ENCODE assay signal across 8 cellular contexts in the genomic region with DNA sequence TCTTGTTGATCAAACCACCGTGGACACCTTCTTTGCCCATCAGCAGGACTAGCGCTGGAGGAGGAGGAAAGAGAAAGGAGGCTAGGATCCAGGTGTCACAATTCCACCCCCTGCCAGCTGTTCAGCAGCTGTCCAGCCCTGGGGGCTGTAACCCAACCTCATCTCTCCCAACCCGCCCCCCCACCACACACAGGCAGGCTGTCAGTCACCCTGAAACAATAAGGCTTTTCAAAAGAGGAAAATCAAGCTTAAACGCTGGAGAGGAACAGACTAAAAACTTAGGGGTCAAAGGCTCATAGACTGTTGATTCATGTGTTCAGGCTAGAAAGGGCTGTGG. TPM values are rescaled to one million over a fixed set of nuclear protein-coding genes. Genes with fewer than 3 reads are reported as not detected.
DNase-seq lines count a peak whose midpoint lies in the region; ATAC-seq, FAIRE-seq and TF ChIP-seq lines count a peak whose summit lies in the region.

No MANE protein-coding gene starts in this region.

- H3K4me1 ChIP-seq in HepG2 (ENCODE audit: insufficient read depth, low read length) = peaks cover 44% of the 10 kb centered on the region

- H3K9me3 ChIP-seq in HepG2 (ENCODE audit: low read length) = no peaks in the 10 kb centered on the region

- peaks cover 62% of the 10 kb centered on the region for H3K36me3 Mint-ChIP-seq in activated naive CD4-positive, alpha-beta T cell treated with anti-CD3 and anti-CD28 coated beads, Interleukin-2, amount 10 ng/mL, durations not matched to agents 7 days and 5 days
- H3K36me3 Mint-ChIP-seq in activated naive CD8-positive, alpha-beta T cell treated with anti-CD3 and anti-CD28 coated beads for 36 hours = peaks cover 66% of the 10 kb centered on the region
- peaks cover 17% of the 10 kb centered on the region for H3K36me3 Mint-ChIP-seq in type B pancreatic cell

- no peak for ATAC-seq in HepG2

- peak overlapping the region; percentile 90 to 100 (median 100); a peak in 4 of 6 replicates for H3K4me3 ChIP-seq in HepG2 (replicated peaks in 1 of 3; ENCODE audit: insufficient read depth in 1 of 3, low read depth in 2 of 3, low read length in 3 of 3)

- TF ChIP-seq EP300 in HepG2 (IDR thresholded peaks at IDR 0.05; ENCODE audit: low read depth in 2 of 2, low read length in 2 of 2) = no peak
- no peak for TF ChIP-seq EP300 in HepG2 (CRISPR knock-in tag; IDR thresholded peaks at IDR 0.05; ENCODE audit: borderline replicate concordance)

- peaks cover 33% of the 10 kb centered on the region for H4K20me1 ChIP-seq in HepG2 (ENCODE audit: insufficient read depth, low read length)

- no peak for DNase-seq in activated naive CD4-positive, alpha-beta T cell treated with anti-CD3 and anti-CD28 coated beads, Interleukin-2, amount 10 ng/mL, durations not matched to agents 7 days and 5 days
- DNase-seq in activated naive CD4-positive, alpha-beta T cell (lab: John Stamatoyannopoulos, UW) = no peak
- no peak for DNase-seq in activated naive CD8-positive, alpha-beta T cell treated with anti-CD3 and anti-CD28 coated beads for 36 hours
- DNase-seq in HepG2 (ENCODE audit: low spot score) (no peak), type B pancreatic cell (ENCODE audit: extremely low spot score, unreplicated experiment) (no peak), NCI-H1105 (lab: John Stamatoyannopoulos, UW) (no peak), activated gamma-delta T cell (lab: John Stamatoyannopoulos, UW) (no peak), posterior cingulate gyrus (no peak)

- no peaks in the 10 kb centered on the region for H3K27me3 Mint-ChIP-seq in activated naive CD4-positive, alpha-beta T cell treated with anti-CD3 and anti-CD28 coated beads, Interleukin-2, amount 10 ng/mL, durations not matched to agents 7 days and 5 days
- H3K27me3 Mint-ChIP-seq in activated naive CD8-positive, alpha-beta T cell treated with anti-CD3 and anti-CD28 coated beads for 36 hours = peaks cover 20% of the 10 kb centered on the region
- H3K27me3 Mint-ChIP-seq in type B pancreatic cell = no peaks in the 10 kb centered on the region

- H3K27ac Mint-ChIP-seq in activated naive CD4-positive, alpha-beta T cell treated with anti-CD3 and anti-CD28 coated beads, Interleukin-2, amount 10 ng/mL, durations not matched to agents 7 days and 5 days = peak overlapping the region; percentile 98
- peak overlapping the region; percentile 99 for H3K27ac Mint-ChIP-seq in activated naive CD8-positive, alpha-beta T cell treated with anti-CD3 and anti-CD28 coated beads for 36 hours
- H3K27ac Mint-ChIP-seq in type B pancreatic cell = peak overlapping the region; percentile 97

- peaks cover 57% of the 10 kb centered on the region for H3K79me2 ChIP-seq in HepG2 (ENCODE audit: insufficient read depth, low read length)

- H3K9me3 Mint-ChIP-seq in activated naive CD4-positive, alpha-beta T cell treated with anti-CD3 and anti-CD28 coated beads, Interleukin-2, amount 10 ng/mL, durations not matched to agents 7 days and 5 days = no peaks in the 10 kb centered on the region
- no peaks in the 10 kb centered on the region for H3K9me3 Mint-ChIP-seq in activated naive CD8-positive, alpha-beta T cell treated with anti-CD3 and anti-CD28 coated beads for 36 hours
- no peaks in the 10 kb centered on the region for H3K9me3 Mint-ChIP-seq in type B pancreatic cell

- intact Hi-C loops in HepG2 (cut with micrococcal nuclease; ENCODE audit: unreplicated experiment) (no loop called here), posterior cingulate gyrus (cut with DNase I) (loop anchor here (5.0 kb wide), 1 partner anchor 41 kb away; a partner anchor contains a TSS)

- in situ Hi-C loops in HepG2 (cut with HindIII; ENCODE audit: extremely low pct_ligation_motif_present, low pct_unique_long_range_greater_than_20kb) = no loop called here

- POLR2A ChIA-PET in HepG2 (lab: Yijun Ruan, JAX) = interaction anchor here (1.2 to 10.0 kb wide), 3 partner anchors 21 to 224 kb away, joined by 3 to 273 read pairs (median 6); a partner anchor contains a TSS

- no peak for TF ChIP-seq RAD21 in HepG2 (CRISPR knock-in tag; IDR thresholded peaks at IDR 0.05)

- peak overlapping the region; percentile 96 for H3K4me2 ChIP-seq in HepG2 (ENCODE audit: low read depth, low read length)

- CTCF ChIA-PET in activated naive CD4-positive, alpha-beta T cell treated with anti-CD3 and anti-CD28 coated beads, Interleukin-2, amount 10 ng/mL, durations not matched to agents 7 days and 5 days (lab: Charles Lee) = interaction anchor here (0.7 to 1.7 kb wide), 3 partner anchors 9 to 292 kb away, joined by 3 to 10 read pairs (median 4); a partner anchor contains a TSS
- CTCF ChIA-PET in HepG2 (lab: Yijun Ruan, JAX; ENCODE audit: low intra/inter-chr PET ratio, low total read pairs) = no interaction called here

- H3K4me1 Mint-ChIP-seq in activated naive CD4-positive, alpha-beta T cell treated with anti-CD3 and anti-CD28 coated beads, Interleukin-2, amount 10 ng/mL, durations not matched to agents 7 days and 5 days = peaks cover 53% of the 10 kb centered on the region
- peaks cover 52% of the 10 kb centered on the region for H3K4me1 Mint-ChIP-seq in activated naive CD8-positive, alpha-beta T cell treated with anti-CD3 and anti-CD28 coated beads for 36 hours
- peaks cover 44% of the 10 kb centered on the region for H3K4me1 Mint-ChIP-seq in type B pancreatic cell (ENCODE audit: unreplicated experiment)

- FAIRE-seq in HepG2 (lab: Jason Lieb, UNC) = peak; percentile 39

- H3K36me3 ChIP-seq in HepG2 (replicated peaks in 1 of 2; ENCODE audit: control insufficient read depth in 1 of 2, insufficient read depth in 2 of 2, low read length in 2 of 2) = peaks cover 18 to 37% of the 10 kb centered on the region in 2 experiments

- peak overlapping the region; percentile 92 for H3K4me3 Mint-ChIP-seq in activated naive CD4-positive, alpha-beta T cell treated with anti-CD3 and anti-CD28 coated beads, Interleukin-2, amount 10 ng/mL, durations not matched to agents 7 days and 5 days
- peak overlapping the region; percentile 94 for H3K4me3 Mint-ChIP-seq in activated naive CD8-positive, alpha-beta T cell treated with anti-CD3 and anti-CD28 coated beads for 36 hours
- peak overlapping the region; percentile 96 for H3K4me3 Mint-ChIP-seq in type B pancreatic cell

- no peak overlapping the region for H2AFZ ChIP-seq in HepG2 (ENCODE audit: low read length)

- no TSS peak for BruUV-seq in HepG2 (replicated peaks; lab: Mats Ljungman, UMichigan)

- H3K27me3 ChIP-seq in HepG2 (ENCODE audit: control insufficient read depth in 1 of 2, insufficient read depth in 2 of 2, low read length in 2 of 2) = no peaks in the 10 kb centered on the region; a peak in 1 of 5 replicates

- WGBS in HepG2 (ENCODE audit: low lambda C conversion rate) = 52% methylated on average over 4 of the region's 4 CpGs

- no peak for TF ChIP-seq POLR2A in HepG2 (IDR thresholded peaks at IDR 0.05; ENCODE audit: insufficient read depth in 1 of 2, low read depth in 2 of 2, low read length in 2 of 2)

- H3K9ac ChIP-seq in HepG2 (ENCODE audit: insufficient read depth, low read depth, low read length) = peak overlapping the region; percentile 74

- TF ChIP-seq CTCF in HepG2 (CRISPR knock-in tag; IDR thresholded peaks at IDR 0.05) = no peak
- TF ChIP-seq CTCF in type B pancreatic cell (conservative IDR thresholded peaks at IDR 0.05) = no peak

- H3K27ac ChIP-seq in HepG2 (ENCODE audit: extremely low read length, insufficient read depth, low read length) = peak overlapping the region; percentile 54

RNA-seq across cellular contexts. Expression of a gene that starts 2.4 kb away (rescaled TPM):
- total RNA-seq in activated naive CD8-positive, alpha-beta T cell treated with anti-CD3 and anti-CD28 coated beads for 36 hours = 1,000 to 10,000 TPM; 1,791 to 1,802 TPM
- total RNA-seq in HepG2 (2016; rRNA removed; fragmentation: Illumina TruSeq; extraction: Trizol) (494 and 520 TPM in 2 replicates), type B pancreatic cell (ENCODE audit: low replicate concordance) (404 and 455 TPM in 2 replicates)
- 274 and 364 TPM in 2 replicates for total RNA-seq in HepG2 (2016; cell fraction: cytosol; rRNA removed; fragmentation: Illumina TruSeq; extraction: Trizol; ENCODE audit: low read depth)
- 482 and 502 TPM in 2 replicates for total RNA-seq in HepG2 (2016; cell fraction: insoluble cytoplasmic fraction; rRNA removed; fragmentation: Illumina TruSeq; extraction: Trizol)
- 274 and 390 TPM in 2 replicates for total RNA-seq in HepG2 (2016; cell fraction: membrane; rRNA removed; fragmentation: Illumina TruSeq; extraction: Trizol)
- total RNA-seq in HepG2 (2016; cell fraction: nucleus; rRNA removed; fragmentation: Illumina TruSeq; extraction: Trizol) = 166 and 182 TPM in 2 replicates
- 589 and 613 TPM in 2 replicates for polyA plus RNA-seq in HepG2 (2011; rRNA removed)
- 590 and 702 TPM in 2 replicates for polyA plus RNA-seq in HepG2 (2011; cell fraction: cytosol; rRNA removed)
- 303 and 324 TPM in 2 replicates for polyA plus RNA-seq in HepG2 (2011; cell fraction: nucleus; rRNA removed)
- polyA plus RNA-seq in HepG2 (2012) = 507 and 533 TPM in 2 replicates
- polyA plus RNA-seq in HepG2 (2016; cell fraction: cytosol; fragmentation: Illumina TruSeq; extraction: Trizol; ENCODE audit: low read depth) = 515 and 664 TPM in 2 replicates
- polyA plus RNA-seq in HepG2 (2016; cell fraction: insoluble cytoplasmic fraction; fragmentation: Illumina TruSeq; extraction: Trizol; ENCODE audit: low read depth) = 954 and 1,000 TPM in 2 replicates
- polyA plus RNA-seq in HepG2 (2016; cell fraction: membrane; fragmentation: Illumina TruSeq; extraction: Trizol; ENCODE audit: low read depth) = 494 and 571 TPM in 2 replicates
- polyA plus RNA-seq in HepG2 (2016; cell fraction: nucleus; fragmentation: Illumina TruSeq; extraction: Trizol; ENCODE audit: insufficient read depth, low read depth) = 485 and 521 TPM in 2 replicates
- 456 and 623 TPM in 2 replicates for polyA minus RNA-seq in HepG2 (2011; rRNA and poly(A)+ RNA removed; ENCODE audit: low replicate concordance)
- polyA minus RNA-seq in HepG2 (2011; cell fraction: cytosol; rRNA and poly(A)+ RNA removed) = 408 and 605 TPM in 2 replicates
- 126 and 127 TPM in 2 replicates for polyA minus RNA-seq in HepG2 (2011; cell fraction: nucleus; rRNA and poly(A)+ RNA removed)

RNA-seq across cellular contexts. Expression of a gene that starts 5.0 kb away (rescaled TPM):
- total RNA-seq in activated naive CD8-positive, alpha-beta T cell treated with anti-CD3 and anti-CD28 coated beads for 36 hours = 10 to 100 TPM; 27.8 to 30.7 TPM
- 59.8 and 68.2 TPM in 2 replicates for total RNA-seq in HepG2 (2016; rRNA removed; fragmentation: Illumina TruSeq; extraction: Trizol)
- total RNA-seq in HepG2 (2016; cell fraction: cytosol; rRNA removed; fragmentation: Illumina TruSeq; extraction: Trizol; ENCODE audit: low read depth) = 28.3 and 29.6 TPM in 2 replicates
- total RNA-seq in HepG2 (2016; cell fraction: insoluble cytoplasmic fraction; rRNA removed; fragmentation: Illumina TruSeq; extraction: Trizol) = 63.3 and 64.1 TPM in 2 replicates
- 24.9 and 26.4 TPM in 2 replicates for total RNA-seq in HepG2 (2016; cell fraction: membrane; rRNA removed; fragmentation: Illumina TruSeq; extraction: Trizol)
- total RNA-seq in HepG2 (2016; cell fraction: nucleus; rRNA removed; fragmentation: Illumina TruSeq; extraction: Trizol) = 60.8 and 62.5 TPM in 2 replicates
- 51.9 and 69.8 TPM in 2 replicates for polyA plus RNA-seq in HepG2 (2011; rRNA removed)
- polyA plus RNA-seq in HepG2 (2011; cell fraction: cytosol; rRNA removed) = 25.2 and 41.5 TPM in 2 replicates
- 315 and 418 TPM in 2 replicates for polyA plus RNA-seq in HepG2 (2011; cell fraction: nucleus; rRNA removed)
- polyA plus RNA-seq in HepG2 (2012) = 30.6 and 32.9 TPM in 2 replicates
- 29.4 and 30.6 TPM in 2 replicates for polyA plus RNA-seq in HepG2 (2016; cell fraction: cytosol; fragmentation: Illumina TruSeq; extraction: Trizol; ENCODE audit: low read depth)
- 80.8 and 89.8 TPM in 2 replicates for polyA plus RNA-seq in HepG2 (2016; cell fraction: insoluble cytoplasmic fraction; fragmentation: Illumina TruSeq; extraction: Trizol; ENCODE audit: low read depth)
- polyA plus RNA-seq in HepG2 (2016; cell fraction: membrane; fragmentation: Illumina TruSeq; extraction: Trizol; ENCODE audit: low read depth) = 21.3 and 21.5 TPM in 2 replicates
- 236 and 244 TPM in 2 replicates for polyA plus RNA-seq in HepG2 (2016; cell fraction: nucleus; fragmentation: Illumina TruSeq; extraction: Trizol; ENCODE audit: insufficient read depth, low read depth)
- polyA minus RNA-seq in HepG2 (2011; rRNA and poly(A)+ RNA removed; ENCODE audit: low replicate concordance) = 27.3 and 88.8 TPM in 2 replicates
- polyA minus RNA-seq in HepG2 (2011; cell fraction: cytosol; rRNA and poly(A)+ RNA removed) = 6.0 and 7.5 TPM in 2 replicates
- 27.0 and 31.7 TPM in 2 replicates for polyA minus RNA-seq in HepG2 (2011; cell fraction: nucleus; rRNA and poly(A)+ RNA removed)
- total RNA-seq in type B pancreatic cell (ENCODE audit: low replicate concordance) = 4.8 and 24.0 TPM in 2 replicates

RNA-seq across cellular contexts. Expression of a gene that starts 5.8 kb away (rescaled TPM):
- 100 to 1,000 TPM; 165 to 166 TPM for total RNA-seq in activated naive CD8-positive, alpha-beta T cell treated with anti-CD3 and anti-CD28 coated beads for 36 hours
- 35.7 and 44.1 TPM in 2 replicates for total RNA-seq in HepG2 (2016; rRNA removed; fragmentation: Illumina TruSeq; extraction: Trizol)
- total RNA-seq in HepG2 (2016; cell fraction: cytosol; rRNA removed; fragmentation: Illumina TruSeq; extraction: Trizol; ENCODE audit: low read depth) = 16.6 and 21.0 TPM in 2 replicates
- total RNA-seq in HepG2 (2016; cell fraction: insoluble cytoplasmic fraction; rRNA removed; fragmentation: Illumina TruSeq; extraction: Trizol) = 35.1 and 40.1 TPM in 2 replicates
- 55.7 and 57.0 TPM in 2 replicates for total RNA-seq in HepG2 (2016; cell fraction: membrane; rRNA removed; fragmentation: Illumina TruSeq; extraction: Trizol)
- total RNA-seq in HepG2 (2016; cell fraction: nucleus; rRNA removed; fragmentation: Illumina TruSeq; extraction: Trizol) = 35.7 and 36.1 TPM in 2 replicates
- 45.4 and 49.9 TPM in 2 replicates for polyA plus RNA-seq in HepG2 (2011; rRNA removed)
- 56.8 and 59.9 TPM in 2 replicates for polyA plus RNA-seq in HepG2 (2011; cell fraction: cytosol; rRNA removed)
- 75.7 and 85.0 TPM in 2 replicates for polyA plus RNA-seq in HepG2 (2011; cell fraction: nucleus; rRNA removed)
- 54.2 and 62.3 TPM in 2 replicates for polyA plus RNA-seq in HepG2 (2012)
- polyA plus RNA-seq in HepG2 (2016; cell fraction: cytosol; fragmentation: Illumina TruSeq; extraction: Trizol; ENCODE audit: low read depth) = 28.1 and 30.9 TPM in 2 replicates
- polyA plus RNA-seq in HepG2 (2016; cell fraction: insoluble cytoplasmic fraction; fragmentation: Illumina TruSeq; extraction: Trizol; ENCODE audit: low read depth) = 58.7 and 75.7 TPM in 2 replicates
- 80.2 and 86.8 TPM in 2 replicates for polyA plus RNA-seq in HepG2 (2016; cell fraction: membrane; fragmentation: Illumina TruSeq; extraction: Trizol; ENCODE audit: low read depth)
- polyA plus RNA-seq in HepG2 (2016; cell fraction: nucleus; fragmentation: Illumina TruSeq; extraction: Trizol; ENCODE audit: insufficient read depth, low read depth) = 94.6 and 94.8 TPM in 2 replicates
- 83.4 and 279 TPM in 2 replicates for polyA minus RNA-seq in HepG2 (2011; rRNA and poly(A)+ RNA removed; ENCODE audit: low replicate concordance)
- polyA minus RNA-seq in HepG2 (2011; cell fraction: cytosol; rRNA and poly(A)+ RNA removed) = 40.3 and 46.3 TPM in 2 replicates
- 27.2 and 33.9 TPM in 2 replicates for polyA minus RNA-seq in HepG2 (2011; cell fraction: nucleus; rRNA and poly(A)+ RNA removed)
- 98.8 and 132 TPM in 2 replicates for total RNA-seq in type B pancreatic cell (ENCODE audit: low replicate concordance)

RNA-seq across cellular contexts. Expression of a gene that starts 6.1 kb away (rescaled TPM):
- 10 to 100 TPM; 80.9 to 89.3 TPM for total RNA-seq in activated naive CD8-positive, alpha-beta T cell treated with anti-CD3 and anti-CD28 coated beads for 36 hours
- 47.2 and 47.9 TPM in 2 replicates for total RNA-seq in HepG2 (2016; rRNA removed; fragmentation: Illumina TruSeq; extraction: Trizol)
- total RNA-seq in HepG2 (2016; cell fraction: cytosol; rRNA removed; fragmentation: Illumina TruSeq; extraction: Trizol; ENCODE audit: low read depth) = 22.1 and 25.5 TPM in 2 replicates
- total RNA-seq in HepG2 (2016; cell fraction: insoluble cytoplasmic fraction; rRNA removed; fragmentation: Illumina TruSeq; extraction: Trizol) = 40.6 and 48.7 TPM in 2 replicates
- total RNA-seq in HepG2 (2016; cell fraction: membrane; rRNA removed; fragmentation: Illumina TruSeq; extraction: Trizol) = 28.0 and 32.2 TPM in 2 replicates
- total RNA-seq in HepG2 (2016; cell fraction: nucleus; rRNA removed; fragmentation: Illumina TruSeq; extraction: Trizol) = 21.3 and 23.1 TPM in 2 replicates
- polyA plus RNA-seq in HepG2 (2011; rRNA removed) = 35.0 and 35.4 TPM in 2 replicates
- 31.3 and 45.3 TPM in 2 replicates for polyA plus RNA-seq in HepG2 (2011; cell fraction: cytosol; rRNA removed)
- polyA plus RNA-seq in HepG2 (2011; cell fraction: nucleus; rRNA removed) = 41.0 and 42.8 TPM in 2 replicates
- 19.7 and 27.6 TPM in 2 replicates for polyA plus RNA-seq in HepG2 (2012)
- 21.7 and 29.8 TPM in 2 replicates for polyA plus RNA-seq in HepG2 (2016; cell fraction: cytosol; fragmentation: Illumina TruSeq; extraction: Trizol; ENCODE audit: low read depth)
- 44.9 and 50.2 TPM in 2 replicates for polyA plus RNA-seq in HepG2 (2016; cell fraction: insoluble cytoplasmic fraction; fragmentation: Illumina TruSeq; extraction: Trizol; ENCODE audit: low read depth)
- polyA plus RNA-seq in HepG2 (2016; cell fraction: membrane; fragmentation: Illumina TruSeq; extraction: Trizol; ENCODE audit: low read depth) = 22.8 and 26.7 TPM in 2 replicates
- 36.1 and 36.6 TPM in 2 replicates for polyA plus RNA-seq in HepG2 (2016; cell fraction: nucleus; fragmentation: Illumina TruSeq; extraction: Trizol; ENCODE audit: insufficient read depth, low read depth)
- polyA minus RNA-seq in HepG2 (2011; rRNA and poly(A)+ RNA removed; ENCODE audit: low replicate concordance) = 77.5 and 91.1 TPM in 2 replicates
- 17.0 and 18.5 TPM in 2 replicates for polyA minus RNA-seq in HepG2 (2011; cell fraction: cytosol; rRNA and poly(A)+ RNA removed)
- 20.0 and 27.3 TPM in 2 replicates for polyA minus RNA-seq in HepG2 (2011; cell fraction: nucleus; rRNA and poly(A)+ RNA removed)
- 60.2 and 63.6 TPM in 2 replicates for total RNA-seq in type B pancreatic cell (ENCODE audit: low replicate concordance)

RNA-seq across cellular contexts. Expression of a gene that starts 13.8 kb away (rescaled TPM):
- not detected for total RNA-seq in activated naive CD8-positive, alpha-beta T cell treated with anti-CD3 and anti-CD28 coated beads for 36 hours
- not detected in 2 replicates for total RNA-seq in HepG2 (2016; rRNA removed; fragmentation: Illumina TruSeq; extraction: Trizol)
- total RNA-seq in HepG2 (2016; cell fraction: cytosol; rRNA removed; fragmentation: Illumina TruSeq; extraction: Trizol; ENCODE audit: low read depth) = not detected in 2 replicates
- total RNA-seq in HepG2 (2016; cell fraction: insoluble cytoplasmic fraction; rRNA removed; fragmentation: Illumina TruSeq; extraction: Trizol) = not detected in 2 replicates
- not detected in 2 replicates for total RNA-seq in HepG2 (2016; cell fraction: membrane; rRNA removed; fragmentation: Illumina TruSeq; extraction: Trizol)
- total RNA-seq in HepG2 (2016; cell fraction: nucleus; rRNA removed; fragmentation: Illumina TruSeq; extraction: Trizol) = not detected in 2 replicates
- not detected in 2 replicates for polyA plus RNA-seq in HepG2 (2011; rRNA removed)
- not detected in 2 replicates for polyA plus RNA-seq in HepG2 (2011; cell fraction: cytosol; rRNA removed)
- not detected in 2 replicates for polyA plus RNA-seq in HepG2 (2011; cell fraction: nucleus; rRNA removed)
- polyA plus RNA-seq in HepG2 (2012) = 0.35 and 0.58 TPM in 2 replicates
- not detected in 2 replicates for polyA plus RNA-seq in HepG2 (2016; cell fraction: cytosol; fragmentation: Illumina TruSeq; extraction: Trizol; ENCODE audit: low read depth)
- polyA plus RNA-seq in HepG2 (2016; cell fraction: insoluble cytoplasmic fraction; fragmentation: Illumina TruSeq; extraction: Trizol; ENCODE audit: low read depth) = not detected in 2 replicates
- polyA plus RNA-seq in HepG2 (2016; cell fraction: membrane; fragmentation: Illumina TruSeq; extraction: Trizol; ENCODE audit: low read depth) = not detected in 2 replicates
- not detected in 2 replicates for polyA plus RNA-seq in HepG2 (2016; cell fraction: nucleus; fragmentation: Illumina TruSeq; extraction: Trizol; ENCODE audit: insufficient read depth, low read depth)
- not detected in 2 replicates for polyA minus RNA-seq in HepG2 (2011; rRNA and poly(A)+ RNA removed; ENCODE audit: low replicate concordance)
- not detected in 2 replicates for polyA minus RNA-seq in HepG2 (2011; cell fraction: cytosol; rRNA and poly(A)+ RNA removed)
- not detected in 2 replicates for polyA minus RNA-seq in HepG2 (2011; cell fraction: nucleus; rRNA and poly(A)+ RNA removed)
- total RNA-seq in type B pancreatic cell (ENCODE audit: low replicate concordance) = not detected in 2 replicates
